Comparison of ENCODE assay signal across 13 cellular contexts in genomic region chr22:36432592-36433317, GRCh38. TPM values are rescaled to one million over a fixed set of nuclear protein-coding genes. Genes with fewer than 3 reads are reported as not detected.
A peak's percentile ranks its signal among the peaks of the same experiment; 100 is the strongest.
DNase-seq lines count a peak whose midpoint lies in the region; ATAC-seq and TF ChIP-seq lines count a peak whose summit lies in the region.
"Had no signal": no experiment of that assay in that cellular context is flagged by ENCODE, and none has a peak within 500 bp of the region (broad histone marks: within the 10 kb centered on the region; RNA-seq: fewer than 3 reads in every experiment).

No MANE protein-coding gene starts in this region.

- TF ChIP-seq CTCF in mammary epithelial cell (conservative IDR thresholded peaks at IDR 0.05 in 1 of 2, IDR thresholded peaks at IDR 0.05 in 1 of 2; ENCODE audit: extremely low read depth in 1 of 2, insufficient read depth in 1 of 2, low read depth in 1 of 2, low read length in 2 of 2) (no peak), right atrium auricular region (IDR thresholded peaks at IDR 0.05) (no peak)

- H3K4me1 ChIP-seq in right cardiac atrium (ENCODE audit: control insufficient read depth, insufficient read depth, low read length) = no peaks in the 10 kb centered on the region
- H3K4me1 ChIP-seq in mammary epithelial cell (ENCODE audit: insufficient read depth, low read length) = peaks cover 20% of the 10 kb centered on the region
- H3K4me1 ChIP-seq in mucosa of rectum (ENCODE audit: control insufficient read depth in 2 of 2, insufficient read depth in 2 of 2, low read length in 2 of 2) = peaks cover 39 to 45% of the 10 kb centered on the region in 2 donors
- H3K4me1 ChIP-seq in right atrium auricular region = no peaks in the 10 kb centered on the region

- no peak overlapping the region for H3K4me2 ChIP-seq in mammary epithelial cell (ENCODE audit: insufficient read depth, low read depth, low read length)

- no peaks in the 10 kb centered on the region for H3K27me3 ChIP-seq in right cardiac atrium (ENCODE audit: control insufficient read depth, insufficient read depth)
- no peaks in the 10 kb centered on the region for H3K27me3 ChIP-seq in mammary epithelial cell (ENCODE audit: insufficient read depth, low read length)
- no peaks in the 10 kb centered on the region for H3K27me3 ChIP-seq in mucosa of rectum (ENCODE audit: control insufficient read depth in 2 of 2, insufficient read depth in 2 of 2, low read length in 2 of 2)
- no peaks in the 10 kb centered on the region for H3K27me3 ChIP-seq in right atrium auricular region

- H3K79me2 ChIP-seq in mammary epithelial cell (ENCODE audit: insufficient read depth, low read length) = no peaks in the 10 kb centered on the region

- H3K9ac ChIP-seq in mammary epithelial cell (ENCODE audit: insufficient read depth, low read length) (no peak overlapping the region), mucosa of rectum (ENCODE audit: low read depth in 1 of 2, low read length in 2 of 2) (peak overlapping the region; percentile 14 to 63)

- H3K9me3 ChIP-seq in right cardiac atrium (ENCODE audit: control insufficient read depth, low read length) = no peaks in the 10 kb centered on the region
- H3K9me3 ChIP-seq in mammary epithelial cell (replicated peaks; ENCODE audit: insufficient read depth, low read length) = no peaks in the 10 kb centered on the region
- H3K9me3 ChIP-seq in mucosa of rectum (ENCODE audit: control insufficient read depth in 2 of 2, low read length in 2 of 2) = no peaks in the 10 kb centered on the region
- H3K9me3 ChIP-seq in right atrium auricular region = no peaks in the 10 kb centered on the region
- H3K9me3 ChIP-seq: psoas muscle had no signal

- H3K4me3 ChIP-seq in right cardiac atrium (ENCODE audit: low read length) (no peak overlapping the region), mammary epithelial cell (replicated peaks in 1 of 3; ENCODE audit: insufficient read depth in 1 of 3, low read depth in 2 of 3, low read length in 3 of 3) (no peak overlapping the region), mucosa of rectum (ENCODE audit: low read length in 2 of 2) (no peak overlapping the region), right atrium auricular region (no peak overlapping the region)
- H3K4me3 ChIP-seq: psoas muscle had no signal

- H4K20me1 ChIP-seq in mammary epithelial cell (ENCODE audit: insufficient read depth, low read length) = no peaks in the 10 kb centered on the region

- DNase-seq in right cardiac atrium = no peak
- DNase-seq in left cardiac atrium = no peak
- DNase-seq in mammary epithelial cell = no peak
- no peak for DNase-seq in NCI-H1048 (lab: John Stamatoyannopoulos, UW)
- no peak for DNase-seq in right atrium auricular region (ENCODE audit: low spot score)
- DNase-seq: activated T-cell treated with anti-CD3 and anti-CD28 coated beads for 4 hours, KBM-7, NCI-H2171, PC-3, psoas muscle had no signal

- WGBS in right cardiac atrium = 81% methylated on average over 15 of the region's 15 CpGs
- 44% methylated on average over 13 of the region's 15 CpGs for WGBS in mammary epithelial cell (ENCODE audit: low coverage, missing lambda C conversion rate)

- intact Hi-C loops in right cardiac atrium (cut with DNase I) (no loop called here), left cardiac atrium (cut with DNase I) (no loop called here), mammary epithelial cell (cut with micrococcal nuclease) (no loop called here)

- ATAC-seq in right cardiac atrium = peak; percentile 14 to 26
- ATAC-seq in left cardiac atrium = no peak
- ATAC-seq in GM19395 (IDR thresholded peaks at IDR 0.05; ENCODE audit: unreplicated experiment) = no peak
- ATAC-seq in activated CD4-positive, CD25-positive, alpha-beta regulatory T cell treated with anti-CD3 and anti-CD28 coated beads, Interleukin-2, amount 50 U/mL, for 24 hours = no peak
- ATAC-seq: PC-3 had no signal

- H2AFZ ChIP-seq in mammary epithelial cell (ENCODE audit: low read depth, low read length) = peak overlapping the region; percentile 42

- in situ Hi-C loops in mammary epithelial cell (cut with MboI; ENCODE audit: low sequenced_read_pairs in 2 of 2) = no loop called here

- no TSS peak for BruUV-seq in mammary epithelial cell (replicated peaks; lab: Mats Ljungman, UMichigan)

- dilution Hi-C loops in mammary epithelial cell (cut with HindIII; ENCODE audit: low sequenced_read_pairs) = loop anchor here (10.0 kb wide), 1 partner anchor 82 kb away; no protein-coding TSS in a partner anchor

- no peaks in the 10 kb centered on the region for H3K36me3 ChIP-seq in mammary epithelial cell (ENCODE audit: insufficient read depth, low read length)
- H3K36me3 ChIP-seq in mucosa of rectum (ENCODE audit: control insufficient read depth in 2 of 2, insufficient read depth in 2 of 2, low read length in 2 of 2) = no peaks in the 10 kb centered on the region
- H3K36me3 ChIP-seq in right atrium auricular region = no peaks in the 10 kb centered on the region

- H3K27ac ChIP-seq in right cardiac atrium (ENCODE audit: low read length) (no peak overlapping the region), mammary epithelial cell (ENCODE audit: insufficient read depth, low read depth, low read length) (no peak overlapping the region), mucosa of rectum (ENCODE audit: low read depth in 2 of 2, low read length in 2 of 2) (peak overlapping the region; percentile 83 to 95), right atrium auricular region (no peak overlapping the region)
- H3K27ac ChIP-seq: psoas muscle had no signal

- CTCF ChIA-PET in mammary epithelial cell (lab: Charles Lee; ENCODE audit: low non-redundant PET) = no interaction called here

RNA-seq across cellular contexts. Expression of gene MYH9, which starts 45.0 kb away (rescaled TPM):
- total RNA-seq in right cardiac atrium = 100 to 1,000 TPM; 140 to 224 (median 163) TPM
- polyA plus RNA-seq in right cardiac atrium = 92.5 TPM
- 100 to 1,000 TPM; 225 to 367 TPM for total RNA-seq in left cardiac atrium
- total RNA-seq in mammary epithelial cell = 1,000 to 10,000 TPM; 1,183 to 1,246 TPM
- polyA plus RNA-seq in mammary epithelial cell = 295 TPM
- 996 TPM for polyA minus RNA-seq in mammary epithelial cell
- 100 to 1,000 TPM; 125 to 229 TPM for total RNA-seq in right atrium auricular region

RNA-seq across cellular contexts. Expression of gene TXN2, which starts 48.7 kb away (rescaled TPM):
- total RNA-seq in right cardiac atrium = 100 to 1,000 TPM in 3 of 4 donors, 10 to 100 TPM in 1; 95.4 to 114 (median 105) TPM
- 133 TPM for polyA plus RNA-seq in right cardiac atrium
- 10 to 100 TPM; 91.5 to 96.8 TPM for total RNA-seq in left cardiac atrium
- total RNA-seq in mammary epithelial cell = 10 to 100 TPM; 34.7 to 56.9 TPM
- polyA plus RNA-seq in mammary epithelial cell = 127 TPM
- polyA minus RNA-seq in mammary epithelial cell = 136 TPM
- total RNA-seq in right atrium auricular region = 10 to 100 TPM; 70.6 to 82.1 TPM

Comparison
In these comparisons a context has a peak if more than half of its experiments do, and no peak if none do; other contexts are left out.
1. ATAC-seq: peak in right cardiac atrium (2 of 2); none in left cardiac atrium (0 of 2), GM19395 (single experiment) and activated CD4-positive, CD25-positive, alpha-beta regulatory T cell treated with anti-CD3 and anti-CD28 coated beads, Interleukin-2, amount 50 U/mL, for 24 hours (0 of 2).
2. H3K27ac ChIP-seq: peak in mucosa of rectum (2 of 2); none in right cardiac atrium (single experiment), mammary epithelial cell (single experiment) and right atrium auricular region (0 of 2).